11 cellular contexts compared by ENCODE assay signal in genomic region chr19:43607238-43608205, GRCh38. TPM values are rescaled to one million over a fixed set of nuclear protein-coding genes. Genes with fewer than 3 reads are reported as not detected.
DNase-seq lines count a peak whose midpoint lies in the region; ATAC-seq lines count a peak whose summit lies in the region.
"Had no signal": no experiment of that assay in that cellular context is flagged by ENCODE, and none has a peak within 500 bp of the region (broad histone marks: within the 10 kb centered on the region; RNA-seq: fewer than 3 reads in every experiment).

No MANE protein-coding gene starts in this region.

- H3K36me3 Mint-ChIP-seq in stimulated activated naive B cell treated with anti-CD40 and anti-IgM and Interleukin-4, amounts not matched to agents 10 μg/mL and 1 μg/mL and 100 μg/mL, for 72 hours, result peaks cover 21 to 42% of the 10 kb centered on the region in 2 donors
- peaks cover 5% of the 10 kb centered on the region for H3K36me3 Mint-ChIP-seq in activated CD4-positive, alpha-beta memory T cell treated with anti-CD3 and anti-CD28 coated beads for 36 hours

- H3K27me3 Mint-ChIP-seq in stimulated activated naive B cell treated with anti-CD40 and anti-IgM and Interleukin-4, amounts not matched to agents 10 μg/mL and 1 μg/mL and 100 μg/mL, for 72 hours, result no peaks in the 10 kb centered on the region
- no peaks in the 10 kb centered on the region for H3K27me3 Mint-ChIP-seq in activated CD4-positive, alpha-beta memory T cell treated with anti-CD3 and anti-CD28 coated beads for 36 hours

- CTCF ChIA-PET in activated CD4-positive, alpha-beta memory T cell treated with anti-CD3 and anti-CD28 coated beads for 36 hours (lab: Charles Lee), result interaction anchor here (1.0 to 1.4 kb wide), 2 partner anchors 13 to 52 kb away, joined by 3 to 6 read pairs; no protein-coding TSS in a partner anchor

- H3K9me3 Mint-ChIP-seq in stimulated activated naive B cell treated with anti-CD40 and anti-IgM and Interleukin-4, amounts not matched to agents 10 μg/mL and 1 μg/mL and 100 μg/mL, for 72 hours, result no peaks in the 10 kb centered on the region
- no peaks in the 10 kb centered on the region for H3K9me3 Mint-ChIP-seq in activated CD4-positive, alpha-beta memory T cell treated with anti-CD3 and anti-CD28 coated beads for 36 hours

- peaks cover 24 to 33% of the 10 kb centered on the region in 2 donors for H3K4me1 Mint-ChIP-seq in stimulated activated naive B cell treated with anti-CD40 and anti-IgM and Interleukin-4, amounts not matched to agents 10 μg/mL and 1 μg/mL and 100 μg/mL, for 72 hours
- peaks cover 3% of the 10 kb centered on the region for H3K4me1 Mint-ChIP-seq in activated CD4-positive, alpha-beta memory T cell treated with anti-CD3 and anti-CD28 coated beads for 36 hours (ENCODE audit: low read depth)

- peak overlapping the region; percentile 73 for H3K27ac ChIP-seq in cingulate gyrus (ENCODE audit: low read depth, low read length)
- H3K27ac ChIP-seq: 22Rv1, HL-60, tibial nerve had no signal

- H3K27ac Mint-ChIP-seq in stimulated activated naive B cell treated with anti-CD40 and anti-IgM and Interleukin-4, amounts not matched to agents 10 μg/mL and 1 μg/mL and 100 μg/mL, for 72 hours, result peak overlapping the region; percentile 51
- H3K27ac Mint-ChIP-seq in activated CD4-positive, alpha-beta memory T cell treated with anti-CD3 and anti-CD28 coated beads for 36 hours, result no peak overlapping the region

- POLR2A ChIA-PET in activated CD4-positive, alpha-beta memory T cell treated with anti-CD3 and anti-CD28 coated beads for 36 hours (lab: Charles Lee), result interaction anchor here (1.2 kb wide), 1 partner anchor 11 kb away, joined by 4 read pairs; the partner anchor contains the start of genes IRGQ and ZNF576

- no peak for ATAC-seq in stimulated activated naive B cell treated with anti-CD40 and anti-IgM and Interleukin-4, amounts not matched to agents 10 μg/mL and 1 μg/mL and 100 μg/mL, for 72 hours (replicated peaks)

- peak; percentile 46 for DNase-seq in DMS 273 (lab: John Stamatoyannopoulos, UW; ENCODE audit: unreplicated experiment)
- DNase-seq in DMS 273 treated with DMSO at 0.1 percent for 48 hours (lab: John Stamatoyannopoulos, UW), result no peak
- no peak for DNase-seq in stimulated activated naive B cell treated with anti-CD40 and anti-IgM and Interleukin-4, amounts not matched to agents 10 μg/mL and 1 μg/mL and 100 μg/mL, for 72 hours
- no peak for DNase-seq in iPS-NIHi11 (ENCODE audit: low spot score)
- DNase-seq in activated CD4-positive, alpha-beta memory T cell treated with anti-CD3 and anti-CD28 coated beads for 36 hours, result no peak
- DNase-seq: activated CD4-positive, alpha-beta T cell treated with anti-CD3 and anti-CD28 coated beads, Interleukin-2, amount 50 U/mL, for 4 hours; GOT3 had no signal

- intact Hi-C loops in activated CD4-positive, alpha-beta memory T cell treated with anti-CD3 and anti-CD28 coated beads for 36 hours (cut with micrococcal nuclease), result no loop called here

- peak overlapping the region; percentile 5 to 41 for H3K4me3 Mint-ChIP-seq in stimulated activated naive B cell treated with anti-CD40 and anti-IgM and Interleukin-4, amounts not matched to agents 10 μg/mL and 1 μg/mL and 100 μg/mL, for 72 hours
- no peak overlapping the region for H3K4me3 Mint-ChIP-seq in activated CD4-positive, alpha-beta memory T cell treated with anti-CD3 and anti-CD28 coated beads for 36 hours

RNA-seq across cellular contexts. Expression of gene SRRM5, which starts 4.4 kb away (rescaled TPM):
- total RNA-seq in activated CD4-positive, alpha-beta memory T cell treated with anti-CD3 and anti-CD28 coated beads for 36 hours, result under 1 TPM; 0.39 to 0.59 TPM

RNA-seq across cellular contexts. Expression of gene ZNF576, which starts 11.1 kb away (rescaled TPM):
- 10 to 100 TPM; 12.6 to 14.1 TPM for total RNA-seq in activated CD4-positive, alpha-beta memory T cell treated with anti-CD3 and anti-CD28 coated beads for 36 hours

RNA-seq across cellular contexts. Expression of gene IRGQ, which starts 11.6 kb away (rescaled TPM):
- total RNA-seq in activated CD4-positive, alpha-beta memory T cell treated with anti-CD3 and anti-CD28 coated beads for 36 hours, result 10 to 100 TPM; 18.3 to 19.9 TPM

RNA-seq across cellular contexts. Expression of gene ZNF428, which starts 11.9 kb away (rescaled TPM):
- total RNA-seq in activated CD4-positive, alpha-beta memory T cell treated with anti-CD3 and anti-CD28 coated beads for 36 hours, result 10 to 100 TPM; 11.7 to 12.5 TPM

RNA-seq across cellular contexts. Expression of gene PINLYP, which starts 31.9 kb away (rescaled TPM):
- total RNA-seq in activated CD4-positive, alpha-beta memory T cell treated with anti-CD3 and anti-CD28 coated beads for 36 hours, result 1 to 10 TPM; 2.2 to 3.7 TPM
